14 cellular contexts compared by ENCODE assay signal in the genomic region with DNA sequence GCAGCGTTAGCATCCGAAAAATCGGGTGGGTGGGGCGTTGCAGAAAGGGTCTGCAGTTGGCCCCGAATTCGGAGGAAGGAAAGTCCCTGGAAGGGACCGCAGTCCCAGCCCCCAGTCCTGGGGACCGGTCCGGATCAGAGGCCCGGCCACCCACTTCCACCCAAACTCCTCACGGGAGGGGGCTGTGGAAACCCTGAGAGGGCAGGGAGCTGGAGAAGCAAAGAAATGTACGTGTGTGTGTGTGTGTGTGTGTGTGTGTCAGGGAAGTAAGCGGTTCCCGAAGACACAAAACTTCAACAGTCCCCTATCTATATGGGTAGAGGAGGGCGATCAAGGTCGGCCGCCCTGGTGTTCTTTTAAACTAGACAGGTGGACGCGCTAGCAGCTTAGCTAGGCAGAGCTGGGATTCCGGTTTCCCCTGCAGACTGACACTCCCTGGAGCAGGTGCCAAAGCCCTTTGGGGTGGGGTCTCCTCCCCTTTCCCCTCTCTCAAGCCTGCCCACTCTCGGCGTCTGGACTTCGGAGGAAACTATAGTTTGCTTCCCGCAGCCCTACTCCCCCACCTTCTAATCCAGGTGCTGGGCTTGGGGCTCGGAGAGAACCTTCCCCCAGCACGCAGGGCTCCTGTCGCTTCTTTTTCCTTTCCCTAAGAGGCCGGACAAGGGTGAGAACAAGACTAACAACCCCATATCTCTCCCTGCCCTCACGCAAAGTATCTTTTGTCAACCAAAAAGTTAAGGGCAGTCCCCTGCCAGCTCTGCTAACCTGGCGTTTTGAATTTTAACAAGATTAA.
DNase-seq lines count a peak whose midpoint lies in the region; ATAC-seq and TF ChIP-seq lines count a peak whose summit lies in the region.
"Had no signal": no experiment of that assay in that cellular context is flagged by ENCODE, and none has a peak within 500 bp of the region (broad histone marks: within the 10 kb centered on the region; RNA-seq: fewer than 3 reads in every experiment).

No MANE protein-coding gene starts in this region.

- DNase-seq in GM13977 (ENCODE audit: low spot score) (peak; percentile 34), SHP77 (lab: John Stamatoyannopoulos, UW) (no peak), RPMI8226 (no peak)
- DNase-seq: activated CD4-positive, CD25-positive, alpha-beta regulatory T cell treated with anti-CD3 and anti-CD28 coated beads, Interleukin-2, amount 50 U/mL, for 72 hours; activated CD8-positive, alpha-beta memory T cell treated with anti-CD3 and anti-CD28 coated beads, Interleukin-2, amount 50 U/mL, for 48 hours; activated naive CD8-positive, alpha-beta T cell treated with anti-CD3 and anti-CD28 coated beads, Interleukin-2, amount 10 ng/mL, durations not matched to agents 7 days and 5 days; DND-41; hippocampal formation; IMR-90 had no signal

- TF ChIP-seq CTCF in GM13977 (IDR thresholded peaks at IDR 0.05; ENCODE audit: extremely low read depth, insufficient read depth, missing control alignments): no peak

- peaks cover 41% of the 10 kb centered on the region for H3K4me1 Mint-ChIP-seq in dendritic cell treated with granulocyte-macrophage colony-stimulating factor and Interleukin-4, amounts not matched to agents 40 ng/mL and 50 ng/mL, for 4 days (ENCODE audit: low read depth)

- peaks cover 5 to 6% of the 10 kb centered on the region in 2 donors for H3K9me3 ChIP-seq in muscle layer of duodenum (ENCODE audit: control insufficient read depth in 1 of 2, low read length in 2 of 2)

- no peaks in the 10 kb centered on the region for H3K9me3 Mint-ChIP-seq in dendritic cell treated with granulocyte-macrophage colony-stimulating factor and Interleukin-4, amounts not matched to agents 40 ng/mL and 50 ng/mL, for 4 days

- no peaks in the 10 kb centered on the region for H3K79me2 ChIP-seq in ACC112 (ENCODE audit: control insufficient read depth, insufficient read depth, low read length, unreplicated experiment)

- no peak overlapping the region for H2AFZ ChIP-seq in ACC112 (ENCODE audit: low read length, unreplicated experiment)

- ATAC-seq in HG03095 (IDR thresholded peaks at IDR 0.05; ENCODE audit: unreplicated experiment) (no peak), GM18861 (IDR thresholded peaks at IDR 0.05; ENCODE audit: unreplicated experiment) (no peak)

- H3K27ac ChIP-seq in ACC112 (ENCODE audit: low read depth, low read length): no peak overlapping the region
- H3K27ac ChIP-seq in muscle layer of duodenum (ENCODE audit: low read length): peak overlapping the region; percentile 92

- H3K4me3 ChIP-seq in ACC112 (ENCODE audit: low read depth, low read length): peak overlapping the region; percentile 31; the same call in 1 of the 2 replicates
- peak overlapping the region; percentile 38 to 67 for H3K4me3 ChIP-seq in muscle layer of duodenum (ENCODE audit: low read depth in 1 of 2, low read length in 2 of 2)

- peak overlapping the region; percentile 55 for H3K4me3 Mint-ChIP-seq in dendritic cell treated with granulocyte-macrophage colony-stimulating factor and Interleukin-4, amounts not matched to agents 40 ng/mL and 50 ng/mL, for 4 days

- H3K36me3 ChIP-seq in ACC112 (ENCODE audit: insufficient read depth, low read length) (no peaks in the 10 kb centered on the region), muscle layer of duodenum (ENCODE audit: control insufficient read depth in 1 of 2, insufficient read depth in 2 of 2, low read length in 2 of 2) (no peaks in the 10 kb centered on the region)

- no peaks in the 10 kb centered on the region for H3K4me1 ChIP-seq in ACC112 (ENCODE audit: control insufficient read depth, insufficient read depth, low read length, unreplicated experiment)
- H3K4me1 ChIP-seq in muscle layer of duodenum (ENCODE audit: control insufficient read depth in 1 of 2, insufficient read depth in 2 of 2, low read length in 2 of 2): peaks cover 0 to 38% of the 10 kb centered on the region in 2 donors

- in situ Hi-C loops in GM13977 (cut with MboI; ENCODE audit: low pct_unique_long_range_greater_than_20kb, low sequenced_read_pairs, unreplicated experiment): loop anchor here (25.0 kb wide), 1 partner anchor 568 kb away; no protein-coding TSS in a partner anchor

- peaks cover 93% of the 10 kb centered on the region for H3K27me3 Mint-ChIP-seq in dendritic cell treated with granulocyte-macrophage colony-stimulating factor and Interleukin-4, amounts not matched to agents 40 ng/mL and 50 ng/mL, for 4 days

- peaks cover 93% of the 10 kb centered on the region for H3K27me3 ChIP-seq in ACC112 (ENCODE audit: insufficient read depth, low read length)
- peaks cover 61% of the 10 kb centered on the region for H3K27me3 ChIP-seq in muscle layer of duodenum (ENCODE audit: low read depth, low read length)

- H3K36me3 Mint-ChIP-seq in dendritic cell treated with granulocyte-macrophage colony-stimulating factor and Interleukin-4, amounts not matched to agents 40 ng/mL and 50 ng/mL, for 4 days (ENCODE audit: low read depth): peaks cover 11% of the 10 kb centered on the region
- H3K36me3 Mint-ChIP-seq: activated naive CD8-positive, alpha-beta T cell treated with anti-CD3 and anti-CD28 coated beads, Interleukin-2, amount 10 ng/mL, durations not matched to agents 7 days and 5 days had no signal

- intact Hi-C loops in dendritic cell treated with granulocyte-macrophage colony-stimulating factor and Interleukin-4, amounts not matched to agents 40 ng/mL and 50 ng/mL, for 4 days (cut with micrococcal nuclease): no loop called here

- no peak overlapping the region for H3K27ac Mint-ChIP-seq in dendritic cell treated with granulocyte-macrophage colony-stimulating factor and Interleukin-4, amounts not matched to agents 40 ng/mL and 50 ng/mL, for 4 days
- H3K27ac Mint-ChIP-seq: activated naive CD8-positive, alpha-beta T cell treated with anti-CD3 and anti-CD28 coated beads, Interleukin-2, amount 10 ng/mL, durations not matched to agents 7 days and 5 days had no signal
